9 cellular contexts compared by ENCODE assay signal in genomic region chr1:169367096-169367685, GRCh38. TPM values are rescaled to one million over a fixed set of nuclear protein-coding genes. Genes with fewer than 3 reads are reported as not detected.
DNase-seq lines count a peak whose midpoint lies in the region; ATAC-seq, FAIRE-seq and TF ChIP-seq lines count a peak whose summit lies in the region.
"Had no signal": no experiment of that assay in that cellular context is flagged by ENCODE, and none has a peak within 500 bp of the region (broad histone marks: within the 10 kb centered on the region; RNA-seq: fewer than 3 reads in every experiment).

No MANE protein-coding gene starts in this region.

- FAIRE-seq in A549 (lab: Jason Lieb, UNC): no peak

- WGBS in A549 (ENCODE audit: missing lambda C conversion rate): 14% methylated on average over 15 of the region's 15 CpGs

- H3K4me1 ChIP-seq in A549 (peaks cover 20% of the 10 kb centered on the region; the same call in 2 of the 3 replicates), breast epithelium (peaks cover 0 to 9% of the 10 kb centered on the region in 2 donors)

- TF ChIP-seq POLR2A in A549 (IDR thresholded peaks at IDR 0.05; ENCODE audit: low read length) (no peak), breast epithelium (IDR thresholded peaks at IDR 0.05) (no peak)

- no peaks in the 10 kb centered on the region for H3K36me3 ChIP-seq in breast epithelium

- H3K27me3 Mint-ChIP-seq in memory B cell (no peaks in the 10 kb centered on the region), osteocyte (ENCODE audit: unreplicated experiment) (no peaks in the 10 kb centered on the region)
- H3K27me3 Mint-ChIP-seq: activated naive CD8-positive, alpha-beta T cell treated with anti-CD3 and anti-CD28 coated beads, Interleukin-2, amount 50 U/mL, for 24 hours had no signal

- peak; percentile 64 to 77 for ATAC-seq in A549
- ATAC-seq in HG03066 (IDR thresholded peaks at IDR 0.05; ENCODE audit: low read depth, unreplicated experiment): peak; percentile 1
- peak; percentile 0 for ATAC-seq in memory B cell (ENCODE audit: low read depth)
- ATAC-seq in HG03159 (IDR thresholded peaks at IDR 0.05; ENCODE audit: unreplicated experiment): no peak
- no peak for ATAC-seq in GM21528 (IDR thresholded peaks at IDR 0.05; ENCODE audit: low FRiP score, unreplicated experiment)

- H3K4me1 Mint-ChIP-seq in memory B cell: peaks cover 12% of the 10 kb centered on the region
- H3K4me1 Mint-ChIP-seq in osteocyte (ENCODE audit: unreplicated experiment): peaks cover 33% of the 10 kb centered on the region

- TF ChIP-seq EP300 in A549 (IDR thresholded peaks at IDR 0.05): no peak

- peak overlapping the region; percentile 89 for H3K4me2 ChIP-seq in A549

- CTCF ChIA-PET in A549 (lab: Yijun Ruan, JAX): interaction anchor here (1.4 to 2.1 kb wide), 3 partner anchors 19 to 764 kb away, joined by 5 to 7 read pairs (median 5); no protein-coding TSS in a partner anchor

- DNase-seq in A549 (ENCODE audit: low read depth in 1 of 2, low spot score in 1 of 2) (no peak), breast epithelium (ENCODE audit: low spot score in 2 of 2) (no peak), memory B cell (ENCODE audit: low spot score in 2 of 2) (no peak), glomerular visceral epithelial cell (ENCODE audit: extremely low spot score) (no peak), osteocyte (ENCODE audit: extremely low spot score, unreplicated experiment) (no peak)

- H3K4me3 Mint-ChIP-seq in memory B cell (no peak overlapping the region), osteocyte (ENCODE audit: unreplicated experiment) (no peak overlapping the region)
- H3K4me3 Mint-ChIP-seq: activated naive CD8-positive, alpha-beta T cell treated with anti-CD3 and anti-CD28 coated beads, Interleukin-2, amount 50 U/mL, for 24 hours had no signal

- TF ChIP-seq CTCF in A549 (IDR thresholded peaks at IDR 0.05): no peak
- no peak for TF ChIP-seq CTCF in breast epithelium (IDR thresholded peaks at IDR 0.05)
- no peak for TF ChIP-seq CTCF in osteocyte (IDR thresholded peaks at IDR 0.05)

- H3K9me3 Mint-ChIP-seq in memory B cell: peaks cover 5% of the 10 kb centered on the region
- H3K9me3 Mint-ChIP-seq in osteocyte (ENCODE audit: unreplicated experiment): no peaks in the 10 kb centered on the region
- H3K9me3 Mint-ChIP-seq: activated naive CD8-positive, alpha-beta T cell treated with anti-CD3 and anti-CD28 coated beads, Interleukin-2, amount 50 U/mL, for 24 hours had no signal

- no peaks in the 10 kb centered on the region for H3K27me3 ChIP-seq in breast epithelium

- H3K27ac ChIP-seq in A549: peak overlapping the region; percentile 78 to 88
- H3K27ac ChIP-seq in breast epithelium: peak overlapping the region; percentile 86 to 88

- POLR2A ChIA-PET in A549 (lab: Yijun Ruan, JAX): interaction anchor here (1.2 to 1.5 kb wide), 2 partner anchors 119 to 261 kb away, joined by 3 to 9 read pairs; partner anchors contain the start of genes ATP1B1 and SLC19A2

- peak overlapping the region; percentile 84 for H3K4me3 ChIP-seq in A549
- peak overlapping the region; percentile 61 to 71 (median 70) for H3K4me3 ChIP-seq in breast epithelium

- H3K9me3 ChIP-seq in A549 (peaks cover 11% of the 10 kb centered on the region; the same call in 2 of the 3 replicates), breast epithelium (no peaks in the 10 kb centered on the region)

- intact Hi-C loops in breast epithelium (cut with DNase I; ENCODE audit: low total_unique reads): loop anchor here (10.0 kb wide), 1 partner anchor 1038 kb away; no protein-coding TSS in a partner anchor

- no peak for TF ChIP-seq RAD21 in A549 (conservative IDR thresholded peaks at IDR 0.05 in 1 of 2, IDR thresholded peaks at IDR 0.05 in 1 of 2)

- peaks cover 12% of the 10 kb centered on the region for H3K36me3 Mint-ChIP-seq in memory B cell
- H3K36me3 Mint-ChIP-seq in osteocyte (ENCODE audit: unreplicated experiment): peaks cover 11% of the 10 kb centered on the region

- H3K27ac Mint-ChIP-seq in memory B cell: no peak overlapping the region
- no peak overlapping the region for H3K27ac Mint-ChIP-seq in osteocyte (ENCODE audit: unreplicated experiment)
- H3K27ac Mint-ChIP-seq: activated naive CD8-positive, alpha-beta T cell treated with anti-CD3 and anti-CD28 coated beads, Interleukin-2, amount 50 U/mL, for 24 hours had no signal

TF ChIP-seq in A549, 52 proteins besides CTCF, POLR2A, EP300 and RAD21:
- TF ChIP-seq SREBF2 (IDR thresholded peaks at IDR 0.05) (no peak), RARB (CRISPR knock-in tag; IDR thresholded peaks at IDR 0.05) (no peak), MYC (IDR thresholded peaks at IDR 0.05; ENCODE audit: borderline replicate concordance, low read length) (no peak), ATOH8 (CRISPR knock-in tag; IDR thresholded peaks at IDR 0.05; ENCODE audit: low read depth) (no peak), FOSL2 (IDR thresholded peaks at IDR 0.05) (no peak), FOSL2 (CRISPR knock-in tag; IDR thresholded peaks at IDR 0.05) (no peak)

RNA-seq across cellular contexts. Expression of gene NME7, which starts 0.4 kb away (rescaled TPM):
- polyA plus RNA-seq in A549 (2011; rRNA removed) (29.6 and 39.5 TPM in 2 replicates), A549 (2017; fragmentation: RNase III; extraction: RNeasy Plus Mini Kit Qiagen cat#74134 plus additional on column Dnase treatment) (53.5 to 62.3 TPM (median 57.7 TPM) in 3 replicates)
- polyA plus RNA-seq in A549 (2012; cell fraction: cytosol; rRNA removed): 10.1 and 11.5 TPM in 2 replicates
- 2.7 and 7.1 TPM in 2 replicates for polyA plus RNA-seq in A549 (2012; cell fraction: nucleus; rRNA removed)
- 19.7 and 22.2 TPM in 2 replicates for polyA minus RNA-seq in A549 (2011; rRNA and poly(A)+ RNA removed)
- total RNA-seq in breast epithelium (10 to 100 TPM; 13.0 to 22.8 (median 16.7) TPM), osteocyte (16.2 and 20.5 TPM in 2 replicates)

RNA-seq across cellular contexts. Expression of gene BLZF1, which starts 0.8 kb away (rescaled TPM):
- polyA plus RNA-seq in A549 (2011; rRNA removed): 20.9 and 29.6 TPM in 2 replicates
- 2.7 and 2.9 TPM in 2 replicates for polyA plus RNA-seq in A549 (2012; cell fraction: cytosol; rRNA removed)
- 2.0 and 3.6 TPM in 2 replicates for polyA plus RNA-seq in A549 (2012; cell fraction: nucleus; rRNA removed)
- polyA plus RNA-seq in A549 (2017; fragmentation: RNase III; extraction: RNeasy Plus Mini Kit Qiagen cat#74134 plus additional on column Dnase treatment): 15.6 to 16.2 TPM (median 15.6 TPM) in 3 replicates
- polyA minus RNA-seq in A549 (2011; rRNA and poly(A)+ RNA removed): 6.3 and 6.4 TPM in 2 replicates
- total RNA-seq in breast epithelium: 10 to 100 TPM; 22.0 to 34.8 (median 27.7) TPM
- total RNA-seq in osteocyte: 22.4 and 23.2 TPM in 2 replicates

Comparison
In these comparisons a context has a peak if more than half of its experiments do, and no peak if none do; other contexts are left out.
1. ATAC-seq: peak in A549 (2 of 2), HG03066 (single experiment) and memory B cell (single experiment); none in HG03159 (single experiment) and GM21528 (single experiment).